ENCODE assay signal across 9 cellular contexts in genomic region chr14:22850944-22851790, GRCh38. TPM values are rescaled to one million over a fixed set of nuclear protein-coding genes. Genes with fewer than 3 reads are reported as not detected.
A peak's percentile ranks its signal among the peaks of the same experiment; 100 is the strongest.
DNase-seq lines count a peak whose midpoint lies in the region; ATAC-seq and FAIRE-seq lines count a peak whose summit lies in the region.
"Had no signal": no experiment of that assay in that cellular context is flagged by ENCODE, and none has a peak within 500 bp of the region (broad histone marks: within the 10 kb centered on the region; RNA-seq: fewer than 3 reads in every experiment).

No MANE protein-coding gene starts in this region.

- H3K9me3 ChIP-seq in T-helper 17 cell (ENCODE audit: control insufficient read depth, low read length, poor library complexity, severe bottlenecking): no peaks in the 10 kb centered on the region

- peaks cover 22% of the 10 kb centered on the region for H3K27me3 Mint-ChIP-seq in activated CD8-positive, alpha-beta T cell treated with anti-CD3 and anti-CD28 coated beads, Interleukin-2, amount 10 ng/mL, durations not matched to agents 7 days and 5 days (ENCODE audit: low read depth)
- peaks cover 10% of the 10 kb centered on the region for H3K27me3 Mint-ChIP-seq in T-helper 17 cell

- no peaks in the 10 kb centered on the region for H3K9me3 Mint-ChIP-seq in activated CD8-positive, alpha-beta T cell treated with anti-CD3 and anti-CD28 coated beads, Interleukin-2, amount 10 ng/mL, durations not matched to agents 7 days and 5 days (ENCODE audit: insufficient read depth)

- no peaks in the 10 kb centered on the region for H3K36me3 Mint-ChIP-seq in activated CD8-positive, alpha-beta T cell treated with anti-CD3 and anti-CD28 coated beads, Interleukin-2, amount 10 ng/mL, durations not matched to agents 7 days and 5 days (ENCODE audit: low read depth)
- peaks cover under 1% of the 10 kb centered on the region for H3K36me3 Mint-ChIP-seq in T-helper 17 cell (ENCODE audit: low read depth)

- intact Hi-C loops in Right ventricle myocardium inferior (cut with DNase I): loop anchor here (2.0 to 5.0 kb wide), 2 partner anchors 14 to 464 kb away; partner anchors contain the start of gene MMP14

- peak; percentile 81 for DNase-seq in NK-92 treated with Interleukin-12 subunit alpha and Interleukin-12 subunit beta, amount 100 ng/mL, for 24 hours (lab: John Stamatoyannopoulos, UW)
- DNase-seq in NK-92 (lab: John Stamatoyannopoulos, UW; ENCODE audit: unreplicated experiment): no peak
- peak; percentile 63 for DNase-seq in activated CD8-positive, alpha-beta T cell treated with anti-CD3 and anti-CD28 coated beads, Interleukin-2, amount 10 ng/mL, durations not matched to agents 7 days and 5 days
- DNase-seq in Right ventricle myocardium inferior (ENCODE audit: missing footprints): peak; percentile 94
- peak; percentile 64 for DNase-seq in putamen (ENCODE audit: low spot score)
- DNase-seq in 8988T: no peak
- DNase-seq in HTR-8/SVneo (ENCODE audit: insufficient read length, low spot score): no peak
- no peak for DNase-seq in T-helper 17 cell

- POLR2A ChIA-PET in activated CD8-positive, alpha-beta T cell treated with anti-CD3 and anti-CD28 coated beads, Interleukin-2, amount 10 ng/mL, durations not matched to agents 7 days and 5 days (lab: Charles Lee): interaction anchor here (1.3 to 1.7 kb wide), 4 partner anchors 16 to 262 kb away, joined by 3 to 10 read pairs (median 3); partner anchors contain the start of gene DAD1

- CTCF ChIA-PET in activated CD8-positive, alpha-beta T cell treated with anti-CD3 and anti-CD28 coated beads, Interleukin-2, amount 10 ng/mL, durations not matched to agents 7 days and 5 days (lab: Charles Lee): interaction anchor here (0.7 to 25.2 kb wide), 17 partner anchors 13 to 854 kb away, joined by 3 to 590 read pairs (median 4); partner anchors contain the start of genes LRP10, MMP14, MRPL52 and REM2

- H3K4me3 Mint-ChIP-seq in activated CD8-positive, alpha-beta T cell treated with anti-CD3 and anti-CD28 coated beads, Interleukin-2, amount 10 ng/mL, durations not matched to agents 7 days and 5 days: no peak overlapping the region
- H3K4me3 Mint-ChIP-seq in T-helper 17 cell: no peak overlapping the region

- ATAC-seq in activated CD8-positive, alpha-beta T cell treated with anti-CD3 and anti-CD28 coated beads, Interleukin-2, amount 10 ng/mL, durations not matched to agents 7 days and 5 days: no peak
- ATAC-seq in Right ventricle myocardium inferior: peak; percentile 77
- ATAC-seq in T-helper 17 cell: no peak
- ATAC-seq: Panc1 had no signal

- H3K27ac Mint-ChIP-seq in activated CD8-positive, alpha-beta T cell treated with anti-CD3 and anti-CD28 coated beads, Interleukin-2, amount 10 ng/mL, durations not matched to agents 7 days and 5 days: peak overlapping the region; percentile 30
- no peak overlapping the region for H3K27ac Mint-ChIP-seq in T-helper 17 cell

- FAIRE-seq in HTR-8/SVneo (lab: Jason Lieb, UNC): no peak

- peaks cover 44% of the 10 kb centered on the region for H3K4me1 Mint-ChIP-seq in activated CD8-positive, alpha-beta T cell treated with anti-CD3 and anti-CD28 coated beads, Interleukin-2, amount 10 ng/mL, durations not matched to agents 7 days and 5 days (ENCODE audit: low read depth)
- peaks cover 5% of the 10 kb centered on the region for H3K4me1 Mint-ChIP-seq in T-helper 17 cell

RNA-seq across cellular contexts. Expression of gene MMP14, which starts 14.8 kb away (rescaled TPM):
- 1 to 10 TPM; 1.8 to 2.4 TPM for total RNA-seq in activated CD8-positive, alpha-beta T cell treated with anti-CD3 and anti-CD28 coated beads, Interleukin-2, amount 10 ng/mL, durations not matched to agents 7 days and 5 days
- total RNA-seq in Right ventricle myocardium inferior (26.0 TPM), T-helper 17 cell (1 to 10 TPM in 1 of 2 donors, under 1 TPM in 1; 0.85 to 1.0 TPM)

RNA-seq across cellular contexts. Expression of gene LRP10, which starts 20.4 kb away (rescaled TPM):
- 10 to 100 TPM; 37.1 to 40.7 TPM for total RNA-seq in activated CD8-positive, alpha-beta T cell treated with anti-CD3 and anti-CD28 coated beads, Interleukin-2, amount 10 ng/mL, durations not matched to agents 7 days and 5 days
- total RNA-seq in Right ventricle myocardium inferior (59.2 TPM), T-helper 17 cell (10 to 100 TPM; 76.9 to 84.5 TPM)

RNA-seq across cellular contexts. Expression of gene MRPL52, which starts 21.5 kb away (rescaled TPM):
- total RNA-seq in activated CD8-positive, alpha-beta T cell treated with anti-CD3 and anti-CD28 coated beads, Interleukin-2, amount 10 ng/mL, durations not matched to agents 7 days and 5 days: 10 to 100 TPM; 93.9 to 97.3 TPM
- total RNA-seq in Right ventricle myocardium inferior (110 TPM), T-helper 17 cell (10 to 100 TPM; 36.2 to 44.6 TPM)

RNA-seq across cellular contexts. Expression of gene REM2, which starts 31.9 kb away (rescaled TPM):
- total RNA-seq in activated CD8-positive, alpha-beta T cell treated with anti-CD3 and anti-CD28 coated beads, Interleukin-2, amount 10 ng/mL, durations not matched to agents 7 days and 5 days: under 1 TPM; 0.21 to 0.61 TPM
- not detected for total RNA-seq in Right ventricle myocardium inferior
- total RNA-seq in T-helper 17 cell: 1 to 10 TPM; 7.2 to 8.7 TPM

RNA-seq across cellular contexts. Expression of gene SLC7A7, which starts 35.9 kb away (rescaled TPM):
- total RNA-seq in activated CD8-positive, alpha-beta T cell treated with anti-CD3 and anti-CD28 coated beads, Interleukin-2, amount 10 ng/mL, durations not matched to agents 7 days and 5 days: under 1 TPM in 1 of 2 experiments, not detected in 1; 0.23 TPM
- 5.8 TPM for total RNA-seq in Right ventricle myocardium inferior
- 1 to 10 TPM in 1 of 2 donors, under 1 TPM in 1; 0.55 to 3.1 TPM for total RNA-seq in T-helper 17 cell

Comparison
In these comparisons a context has a peak if more than half of its experiments do, and no peak if none do; other contexts are left out.
1. DNase-seq: peak in NK-92 treated with Interleukin-12 subunit alpha and Interleukin-12 subunit beta, amount 100 ng/mL, for 24 hours (single experiment), activated CD8-positive, alpha-beta T cell treated with anti-CD3 and anti-CD28 coated beads, Interleukin-2, amount 10 ng/mL, durations not matched to agents 7 days and 5 days (single experiment), Right ventricle myocardium inferior (single experiment) and putamen (single experiment); none in NK-92 (single experiment), 8988T (single experiment), HTR-8/SVneo (single experiment) and T-helper 17 cell (0 of 3).